Comparison of ENCODE assay signal across 20 cellular contexts in the genomic region with DNA sequence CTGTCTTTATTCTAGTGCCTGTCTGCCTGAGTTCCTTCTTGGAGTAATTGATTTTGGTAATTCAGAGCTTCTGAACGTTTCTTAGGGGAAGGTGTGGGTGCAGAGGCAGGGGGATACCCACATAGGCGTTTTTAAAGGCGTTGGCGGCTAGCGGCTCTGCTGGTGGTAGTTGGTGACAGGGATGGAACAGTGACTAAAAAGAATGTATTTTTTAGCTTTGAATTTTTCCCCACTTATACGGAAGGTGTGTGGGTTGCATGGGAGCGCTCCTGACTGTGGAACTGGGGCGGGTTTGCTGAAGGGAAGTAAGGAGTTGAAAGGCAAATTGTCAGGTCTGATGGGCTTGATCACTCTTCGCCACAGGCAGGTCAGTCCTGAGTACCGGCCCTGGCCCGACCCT. TPM values are rescaled to one million over a fixed set of nuclear protein-coding genes. Genes with fewer than 3 reads are reported as not detected.
"Had no signal": no experiment of that assay in that cellular context is flagged by ENCODE, and none has a peak within 500 bp of the region (broad histone marks: within the 10 kb centered on the region; RNA-seq: fewer than 3 reads in every experiment).

No MANE protein-coding gene starts in this region.

- H3K36me3 ChIP-seq: ascending aorta had no signal

- H3K4me2 ChIP-seq: KMS-11 had no signal

- H3K9me3 ChIP-seq: ascending aorta, body of pancreas had no signal

- H3K9ac ChIP-seq: KMS-11 had no signal

- H3K4me3 ChIP-seq: ascending aorta, body of pancreas had no signal

- H3K9me3 Mint-ChIP-seq: activated CD4-positive, alpha-beta memory T cell treated with anti-CD3 and anti-CD28 coated beads, Interleukin-2, amount 10 ng/mL, durations not matched to agents 7 days and 5 days; activated CD4-positive, alpha-beta T cell treated with anti-CD3 and anti-CD28 coated beads, Interleukin-2, amount 10 ng/mL, durations not matched to agents 7 days and 5 days; activated T-helper 2 cell treated with anti-CD3 and anti-CD28 coated beads, Interferon-gamma antibody, Interleukin-2, Interleukin-4, amounts not matched to agents 10 μg/mL and 5 μg/mL and 100 μg/mL, durations not matched to agents 14 hours and 24 hours and 36 hours; T-helper 1 cell treated with Interleukin-12 subunit alpha and Interleukin-12 subunit beta and Interleukin-4 antibody, amounts not matched to agents 30 μg/mL and 1 μg/mL, for 36 hours had no signal

- DNase-seq: activated CD4-positive, alpha-beta memory T cell treated with anti-CD3 and anti-CD28 coated beads, Interleukin-2, amount 10 ng/mL, durations not matched to agents 7 days and 5 days; activated CD4-positive, alpha-beta T cell treated with anti-CD3 and anti-CD28 coated beads, Interleukin-2, amount 10 ng/mL, durations not matched to agents 7 days and 5 days; activated CD4-positive, CD25-positive, alpha-beta regulatory T cell; activated naive CD4-positive, alpha-beta T cell treated with anti-CD3 and anti-CD28 coated beads, Interleukin-2, amount 50 U/mL, for 16 hours; activated T-cell treated with anti-CD3 and anti-CD28 coated beads for 4 hours; activated T-cell treated with anti-CD3 and anti-CD28 coated beads, Interleukin-2, amount 50 U/mL, for 48 hours; body of pancreas; NCI-H1092 treated with DMSO at 0.1 percent for 48 hours; NCI-H1436; NCI-H187; NCI-H2081; NCI-H510A treated with DMSO at 0.1 percent for 48 hours; NCI-H69; NK-92 treated with Interleukin-12 subunit alpha and Interleukin-12 subunit beta, amount 100 ng/mL, for 24 hours; PC-3; SHP77 treated with DMSO at 0.1 percent for 48 hours had no signal

- H3K4me3 Mint-ChIP-seq: activated CD4-positive, alpha-beta memory T cell treated with anti-CD3 and anti-CD28 coated beads, Interleukin-2, amount 10 ng/mL, durations not matched to agents 7 days and 5 days; activated CD4-positive, alpha-beta T cell treated with anti-CD3 and anti-CD28 coated beads, Interleukin-2, amount 10 ng/mL, durations not matched to agents 7 days and 5 days; T-helper 1 cell treated with Interleukin-12 subunit alpha and Interleukin-12 subunit beta and Interleukin-4 antibody, amounts not matched to agents 30 μg/mL and 1 μg/mL, for 36 hours had no signal

- H3K4me1 ChIP-seq: ascending aorta had no signal

- ATAC-seq: body of pancreas, PC-3 had no signal

- H3K27ac Mint-ChIP-seq: activated CD4-positive, alpha-beta memory T cell treated with anti-CD3 and anti-CD28 coated beads, Interleukin-2, amount 10 ng/mL, durations not matched to agents 7 days and 5 days; activated CD4-positive, alpha-beta T cell treated with anti-CD3 and anti-CD28 coated beads, Interleukin-2, amount 10 ng/mL, durations not matched to agents 7 days and 5 days; activated T-helper 2 cell treated with anti-CD3 and anti-CD28 coated beads, Interferon-gamma antibody, Interleukin-2, Interleukin-4, amounts not matched to agents 10 μg/mL and 5 μg/mL and 100 μg/mL, durations not matched to agents 14 hours and 24 hours and 36 hours; T-helper 1 cell treated with Interleukin-12 subunit alpha and Interleukin-12 subunit beta and Interleukin-4 antibody, amounts not matched to agents 30 μg/mL and 1 μg/mL, for 36 hours had no signal

- H3K27ac ChIP-seq: ascending aorta, body of pancreas, KMS-11 had no signal

- H3K27me3 ChIP-seq: ascending aorta, body of pancreas had no signal

RNA-seq across cellular contexts. Expression of a gene that starts 35.1 kb away (rescaled TPM):
- total RNA-seq: activated CD4-positive, alpha-beta memory T cell treated with anti-CD3 and anti-CD28 coated beads, Interleukin-2, amount 10 ng/mL, durations not matched to agents 7 days and 5 days; activated CD4-positive, alpha-beta T cell treated with anti-CD3 and anti-CD28 coated beads, Interleukin-2, amount 10 ng/mL, durations not matched to agents 7 days and 5 days; activated T-helper 2 cell treated with anti-CD3 and anti-CD28 coated beads, Interferon-gamma antibody, Interleukin-2, Interleukin-4, amounts not matched to agents 10 μg/mL and 5 μg/mL and 100 μg/mL, durations not matched to agents 14 hours and 24 hours and 36 hours had no signal
